ENCODE assay signal across 13 cellular contexts in genomic region chr17:74752415-74752814, GRCh38. TPM values are rescaled to one million over a fixed set of nuclear protein-coding genes. Genes with fewer than 3 reads are reported as not detected.
DNase-seq lines count a peak whose midpoint lies in the region; TF ChIP-seq lines count a peak whose summit lies in the region.
"Had no signal": no experiment of that assay in that cellular context is flagged by ENCODE, and none has a peak within 500 bp of the region (broad histone marks: within the 10 kb centered on the region; RNA-seq: fewer than 3 reads in every experiment).

No MANE protein-coding gene starts in this region.

- H3K27ac ChIP-seq in Peyer's patch (peak overlapping the region; percentile 84 to 95 (median 94)), duodenal mucosa (ENCODE audit: low read depth, low read length) (no peak overlapping the region)
- H3K27ac ChIP-seq: esophagus muscularis mucosa had no signal

- intact Hi-C loops in head of caudate nucleus (cut with DNase I), result no loop called here

- H3K36me3 ChIP-seq in Peyer's patch (peaks cover 0 to 4% (median 0%) of the 10 kb centered on the region in 3 donors), duodenal mucosa (ENCODE audit: control insufficient read depth in 1 of 2, insufficient read depth in 2 of 2, low read length in 2 of 2) (peaks cover 3 to 16% of the 10 kb centered on the region in 2 donors)
- H3K36me3 ChIP-seq: esophagus muscularis mucosa had no signal

- no peak for TF ChIP-seq CTCF in Peyer's patch (IDR thresholded peaks at IDR 0.05)
- no peak for TF ChIP-seq CTCF in retinal pigment epithelial cell (conservative IDR thresholded peaks at IDR 0.05; ENCODE audit: low read depth, low read length)

- H3K4me1 ChIP-seq in Peyer's patch, result peaks cover 5 to 67% (median 16%) of the 10 kb centered on the region in 4 donors
- H3K4me1 ChIP-seq in duodenal mucosa (ENCODE audit: control insufficient read depth in 1 of 2, insufficient read depth in 2 of 2, low read length in 2 of 2), result peaks cover 66 to 73% of the 10 kb centered on the region in 2 donors

- H3K9me3 ChIP-seq in Peyer's patch (no peaks in the 10 kb centered on the region), duodenal mucosa (ENCODE audit: control insufficient read depth in 1 of 2, low read length in 2 of 2) (no peaks in the 10 kb centered on the region)
- H3K9me3 ChIP-seq: esophagus muscularis mucosa had no signal

- DNase-seq in ELF-1 (ENCODE audit: low read depth, low spot score) (peak; percentile 6), Peyer's patch (no peak), retinal pigment epithelial cell (ENCODE audit: low read depth) (no peak), head of caudate nucleus (no peak), NCI-H2227 (lab: John Stamatoyannopoulos, UW; ENCODE audit: unreplicated experiment) (no peak), D341Med (ENCODE audit: low spot score) (no peak)
- DNase-seq: mesendoderm; NCI-H446 treated with DMSO at 0.1 percent for 48 hours; stimulated activated CD4-positive, alpha-beta T cell treated with anti-CD3 and anti-CD28 coated beads, Interleukin-4, amount 100 ng/mL, for 4 hours had no signal

- TF ChIP-seq POLR2A in Peyer's patch (IDR thresholded peaks at IDR 0.05), result no peak

- H3K4me3 ChIP-seq in Peyer's patch (peak overlapping the region in 1 of 4 donors; percentile 67), duodenal mucosa (ENCODE audit: low read depth in 1 of 2, low read length in 2 of 2) (peak overlapping the region; percentile 39 to 72), retinal pigment epithelial cell (ENCODE audit: low read length) (peak overlapping the region; percentile 98)

- H3K9ac ChIP-seq in duodenal mucosa (ENCODE audit: low read depth in 1 of 2, low read length in 2 of 2), result peak overlapping the region in 1 of 2 donors; percentile 63

- no peaks in the 10 kb centered on the region for H3K27me3 ChIP-seq in Peyer's patch
- H3K27me3 ChIP-seq in duodenal mucosa (ENCODE audit: control insufficient read depth in 1 of 2, insufficient read depth in 2 of 2, low read length in 2 of 2), result no peaks in the 10 kb centered on the region

RNA-seq across cellular contexts. Expression of gene NHERF1, which starts 4.0 kb away (rescaled TPM):
- total RNA-seq in Peyer's patch, result 100 to 1,000 TPM; 121 to 600 (median 488) TPM

RNA-seq across cellular contexts. Expression of gene RAB37, which starts 15.4 kb away (rescaled TPM):
- total RNA-seq in Peyer's patch, result 10 to 100 TPM in 1 of 4 donors, 1 to 10 TPM in 3; 1.1 to 35.5 (median 4.4) TPM
- total RNA-seq: RPMI7951 had no signal

RNA-seq across cellular contexts. Expression of gene NAT9, which starts 23.7 kb away (rescaled TPM):
- 10 to 100 TPM; 23.1 to 85.0 (median 37.4) TPM for total RNA-seq in Peyer's patch

RNA-seq across cellular contexts. Expression of gene CD300LF, which starts 39.7 kb away (rescaled TPM):
- total RNA-seq in Peyer's patch, result 1 to 10 TPM in 2 of 4 donors, not detected in 2; 1.1 to 1.7 TPM
- total RNA-seq: pulmonary artery endothelial cell, RPMI7951 had no signal
